22 cellular contexts compared by ENCODE assay signal in genomic region chr1:166017395-166017794, GRCh38.
DNase-seq lines count a peak whose midpoint lies in the region; ATAC-seq, FAIRE-seq and TF ChIP-seq lines count a peak whose summit lies in the region.
"Had no signal": no experiment of that assay in that cellular context is flagged by ENCODE, and none has a peak within 500 bp of the region (broad histone marks: within the 10 kb centered on the region; RNA-seq: fewer than 3 reads in every experiment).

No MANE protein-coding gene starts in this region.

- no peak overlapping the region for H3K4me3 Mint-ChIP-seq in activated CD8-positive, alpha-beta T cell treated with anti-CD3 and anti-CD28 coated beads for 36 hours
- H3K4me3 Mint-ChIP-seq in activated CD8-positive, alpha-beta T cell treated with anti-CD3 and anti-CD28 coated beads, Interleukin-2, amount 10 ng/mL, durations not matched to agents 7 days and 5 days, result no peak overlapping the region
- no peak overlapping the region for H3K4me3 Mint-ChIP-seq in endodermal cell
- no peak overlapping the region for H3K4me3 Mint-ChIP-seq in type B pancreatic cell
- H3K4me3 Mint-ChIP-seq: activated CD4-positive, alpha-beta T cell treated with anti-CD3 and anti-CD28 coated beads, Interleukin-2, amount 10 ng/mL, durations not matched to agents 24 days and 14 days; CD8-positive, alpha-beta memory T cell had no signal

- no peak overlapping the region for H3K4me2 ChIP-seq in Loucy (ENCODE audit: low read depth, low read length, poor library complexity, severe bottlenecking)

- H2AFZ ChIP-seq in Loucy (ENCODE audit: low read length), result no peak overlapping the region

- CTCF ChIA-PET in activated CD8-positive, alpha-beta T cell treated with anti-CD3 and anti-CD28 coated beads for 36 hours (lab: Charles Lee), result interaction anchor here (0.7 kb wide), 1 partner anchor 95 kb away, joined by 3 read pairs; no protein-coding TSS in a partner anchor
- CTCF ChIA-PET in activated CD8-positive, alpha-beta T cell treated with anti-CD3 and anti-CD28 coated beads, Interleukin-2, amount 10 ng/mL, durations not matched to agents 7 days and 5 days (lab: Charles Lee), result no interaction called here

- H4K20me1 ChIP-seq in Loucy (ENCODE audit: insufficient read depth, low read length, poor library complexity, severe bottlenecking), result no peaks in the 10 kb centered on the region

- H3K27me3 ChIP-seq in Loucy (ENCODE audit: insufficient read depth, low read length, poor library complexity, severe bottlenecking) (no peaks in the 10 kb centered on the region), endodermal cell (ENCODE audit: control insufficient read depth, insufficient read depth, low read length, poor library complexity, severe bottlenecking) (peaks cover 10% of the 10 kb centered on the region), esophagus squamous epithelium (no peaks in the 10 kb centered on the region), MG63 (no peaks in the 10 kb centered on the region)
- H3K27me3 ChIP-seq: colonic mucosa, sigmoid colon, vagina had no signal

- no peaks in the 10 kb centered on the region for H3K9me2 ChIP-seq in Loucy (replicated peaks; ENCODE audit: low read depth, low read length)

- H3K4me1 ChIP-seq in Loucy (ENCODE audit: insufficient read depth, low read length, poor library complexity, severe bottlenecking), result no peaks in the 10 kb centered on the region
- H3K4me1 ChIP-seq in endodermal cell (ENCODE audit: control insufficient read depth, insufficient read depth, low read length), result peaks cover 8% of the 10 kb centered on the region
- no peaks in the 10 kb centered on the region for H3K4me1 ChIP-seq in kidney (ENCODE audit: control insufficient read depth in 1 of 2, insufficient read depth in 1 of 2, low read depth in 1 of 2, low read length in 2 of 2)
- H3K4me1 ChIP-seq in esophagus squamous epithelium, result no peaks in the 10 kb centered on the region
- H3K4me1 ChIP-seq: colonic mucosa, sigmoid colon, vagina had no signal

- H3F3A ChIP-seq in Loucy (ENCODE audit: low read depth), result no peaks in the 10 kb centered on the region

- intact Hi-C loops in activated CD8-positive, alpha-beta T cell treated with anti-CD3 and anti-CD28 coated beads for 36 hours (cut with micrococcal nuclease), result no loop called here
- intact Hi-C loops in kidney (cut with DNase I), result no loop called here
- intact Hi-C loops in esophagus squamous epithelium (cut with DNase I), result no loop called here

- H3K36me3 ChIP-seq in Loucy (ENCODE audit: insufficient read depth, low read length) (no peaks in the 10 kb centered on the region), endodermal cell (ENCODE audit: control insufficient read depth, insufficient read depth, low read length) (no peaks in the 10 kb centered on the region), kidney (ENCODE audit: control insufficient read depth in 1 of 2, insufficient read depth in 2 of 2, low read length in 2 of 2) (no peaks in the 10 kb centered on the region), esophagus squamous epithelium (no peaks in the 10 kb centered on the region), MG63 (no peaks in the 10 kb centered on the region)
- H3K36me3 ChIP-seq: colonic mucosa, sigmoid colon, vagina had no signal

- H3K4me1 Mint-ChIP-seq in activated CD8-positive, alpha-beta T cell treated with anti-CD3 and anti-CD28 coated beads for 36 hours (ENCODE audit: low read depth), result no peaks in the 10 kb centered on the region
- H3K4me1 Mint-ChIP-seq in activated CD8-positive, alpha-beta T cell treated with anti-CD3 and anti-CD28 coated beads, Interleukin-2, amount 10 ng/mL, durations not matched to agents 7 days and 5 days (ENCODE audit: low read depth), result no peaks in the 10 kb centered on the region
- peaks cover 16% of the 10 kb centered on the region for H3K4me1 Mint-ChIP-seq in endodermal cell
- no peaks in the 10 kb centered on the region for H3K4me1 Mint-ChIP-seq in type B pancreatic cell (ENCODE audit: unreplicated experiment)
- H3K4me1 Mint-ChIP-seq: activated CD4-positive, alpha-beta T cell treated with anti-CD3 and anti-CD28 coated beads, Interleukin-2, amount 10 ng/mL, durations not matched to agents 24 days and 14 days; CD8-positive, alpha-beta memory T cell had no signal

- POLR2A ChIA-PET in activated CD8-positive, alpha-beta T cell treated with anti-CD3 and anti-CD28 coated beads for 36 hours (lab: Charles Lee), result no interaction called here
- POLR2A ChIA-PET in activated CD8-positive, alpha-beta T cell treated with anti-CD3 and anti-CD28 coated beads, Interleukin-2, amount 10 ng/mL, durations not matched to agents 7 days and 5 days (lab: Charles Lee), result no interaction called here

- peaks cover 3% of the 10 kb centered on the region for H3K9me3 Mint-ChIP-seq in activated CD8-positive, alpha-beta T cell treated with anti-CD3 and anti-CD28 coated beads for 36 hours
- no peaks in the 10 kb centered on the region for H3K9me3 Mint-ChIP-seq in activated CD8-positive, alpha-beta T cell treated with anti-CD3 and anti-CD28 coated beads, Interleukin-2, amount 10 ng/mL, durations not matched to agents 7 days and 5 days (ENCODE audit: insufficient read depth)
- H3K9me3 Mint-ChIP-seq in endodermal cell (no peaks in the 10 kb centered on the region), type B pancreatic cell (no peaks in the 10 kb centered on the region)
- H3K9me3 Mint-ChIP-seq: activated CD4-positive, alpha-beta T cell treated with anti-CD3 and anti-CD28 coated beads, Interleukin-2, amount 10 ng/mL, durations not matched to agents 24 days and 14 days had no signal

- peaks cover 6% of the 10 kb centered on the region for H3K27me3 Mint-ChIP-seq in activated CD8-positive, alpha-beta T cell treated with anti-CD3 and anti-CD28 coated beads for 36 hours
- peaks cover 8% of the 10 kb centered on the region for H3K27me3 Mint-ChIP-seq in activated CD8-positive, alpha-beta T cell treated with anti-CD3 and anti-CD28 coated beads, Interleukin-2, amount 10 ng/mL, durations not matched to agents 7 days and 5 days (ENCODE audit: low read depth)
- peaks cover 22% of the 10 kb centered on the region for H3K27me3 Mint-ChIP-seq in endodermal cell (ENCODE audit: insufficient read depth)
- H3K27me3 Mint-ChIP-seq in type B pancreatic cell, result peaks cover 23% of the 10 kb centered on the region

- peak; percentile 10 for DNase-seq in activated CD8-positive, alpha-beta T cell treated with anti-CD3 and anti-CD28 coated beads for 36 hours
- DNase-seq in activated CD8-positive, alpha-beta T cell treated with anti-CD3 and anti-CD28 coated beads, Interleukin-2, amount 10 ng/mL, durations not matched to agents 7 days and 5 days, result no peak
- DNase-seq in endodermal cell (peak; percentile 80), type B pancreatic cell (ENCODE audit: extremely low spot score, unreplicated experiment) (no peak), kidney (no peak), esophagus squamous epithelium (lab: John Stamatoyannopoulos, UW) (no peak), MG63 (no peak)
- DNase-seq: activated CD4-positive, alpha-beta T cell treated with anti-CD3 and anti-CD28 coated beads, Interleukin-2, amount 10 ng/mL, durations not matched to agents 24 days and 14 days; activated naive CD4-positive, alpha-beta T cell treated with anti-CD3 and anti-CD28 coated beads, Interleukin-2, amount 50 U/mL, for 16 hours; activated T-cell treated with anti-CD3 and anti-CD28 coated beads for 4 hours; CD8-positive, alpha-beta memory T cell; colonic mucosa; IMR-90; NCI-H1105 treated with DMSO at 0.1 percent for 48 hours; NCI-H345; occipital lobe; sigmoid colon; stimulated activated CD4-positive, alpha-beta T cell treated with anti-CD3 and anti-CD28 coated beads, Interleukin-2, amount 100 ng/mL, for 48 hours had no signal

- H3K9ac ChIP-seq in Loucy (ENCODE audit: low read depth, low read length, poor library complexity, severe bottlenecking) (no peak overlapping the region), endodermal cell (ENCODE audit: extremely low read depth, low read length, poor library complexity, severe bottlenecking) (no peak overlapping the region), kidney (ENCODE audit: low read length in 2 of 2) (no peak overlapping the region)

- no peak for TF ChIP-seq CTCF in activated CD8-positive, alpha-beta T cell treated with anti-CD3 and anti-CD28 coated beads for 36 hours (IDR thresholded peaks at IDR 0.05)
- TF ChIP-seq CTCF in Loucy (conservative IDR thresholded peaks at IDR 0.05; ENCODE audit: low read length) (peak; percentile 55), endodermal cell (conservative IDR thresholded peaks at IDR 0.05) (peak; percentile 88), type B pancreatic cell (conservative IDR thresholded peaks at IDR 0.05) (peak; percentile 36), kidney (IDR thresholded peaks at IDR 0.05; ENCODE audit: borderline replicate concordance, extremely low read depth, insufficient read depth) (no peak), esophagus squamous epithelium (IDR thresholded peaks at IDR 0.05) (no peak)

- H3K9me3 ChIP-seq in Loucy (ENCODE audit: insufficient read depth, low read depth, low read length) (no peaks in the 10 kb centered on the region), endodermal cell (ENCODE audit: control insufficient read depth, low read length) (no peaks in the 10 kb centered on the region), kidney (ENCODE audit: control insufficient read depth in 1 of 2, low read length in 2 of 2) (no peaks in the 10 kb centered on the region), esophagus squamous epithelium (no peaks in the 10 kb centered on the region), MG63 (no peaks in the 10 kb centered on the region)
- H3K9me3 ChIP-seq: colonic mucosa, sigmoid colon, vagina had no signal

- no peak overlapping the region for H3K27ac Mint-ChIP-seq in activated CD8-positive, alpha-beta T cell treated with anti-CD3 and anti-CD28 coated beads for 36 hours
- no peak overlapping the region for H3K27ac Mint-ChIP-seq in activated CD8-positive, alpha-beta T cell treated with anti-CD3 and anti-CD28 coated beads, Interleukin-2, amount 10 ng/mL, durations not matched to agents 7 days and 5 days
- no peak overlapping the region for H3K27ac Mint-ChIP-seq in endodermal cell
- no peak overlapping the region for H3K27ac Mint-ChIP-seq in type B pancreatic cell
- H3K27ac Mint-ChIP-seq: activated CD4-positive, alpha-beta T cell treated with anti-CD3 and anti-CD28 coated beads, Interleukin-2, amount 10 ng/mL, durations not matched to agents 24 days and 14 days; CD8-positive, alpha-beta memory T cell had no signal

- ATAC-seq in activated CD8-positive, alpha-beta T cell treated with anti-CD3 and anti-CD28 coated beads for 36 hours, result no peak
- no peak for ATAC-seq in activated CD8-positive, alpha-beta T cell treated with anti-CD3 and anti-CD28 coated beads, Interleukin-2, amount 10 ng/mL, durations not matched to agents 7 days and 5 days

- H3K27ac ChIP-seq in endodermal cell (ENCODE audit: low read depth, low read length) (no peak overlapping the region), kidney (ENCODE audit: low read depth in 2 of 2, low read length in 2 of 2) (no peak overlapping the region), esophagus squamous epithelium (no peak overlapping the region)
- H3K27ac ChIP-seq: colonic mucosa, epithelial cell of prostate, sigmoid colon, vagina had no signal

- no peaks in the 10 kb centered on the region for H3K79me2 ChIP-seq in Loucy (ENCODE audit: insufficient read depth, low read length)

- H3K4me3 ChIP-seq in Loucy (ENCODE audit: low read length, poor library complexity, severe bottlenecking) (no peak overlapping the region), endodermal cell (ENCODE audit: low read length) (no peak overlapping the region), kidney (ENCODE audit: low read length in 2 of 2) (no peak overlapping the region), esophagus squamous epithelium (no peak overlapping the region), MG63 (no peak overlapping the region)
- H3K4me3 ChIP-seq: colonic mucosa, sigmoid colon, vagina had no signal

- 54% methylated on average over 3 of the region's 3 CpGs; no CpG with 5 or more reads in 1 of the 2 experiments for whole genome bisulfite sequencing in endodermal cell (ENCODE audit: insufficient coverage in 1 of 2, insufficient read length in 1 of 2), 2 experiments
- WGBS in esophagus squamous epithelium, 2 donors, result 30 to 55% methylated on average over 3 of the region's 3 CpGs

- TF ChIP-seq POLR2A in esophagus squamous epithelium (IDR thresholded peaks at IDR 0.05), result no peak

- no peak for FAIRE-seq in kidney (lab: Jason Lieb, UNC)
- FAIRE-seq: GM18507 had no signal

- H3K36me3 Mint-ChIP-seq in activated CD8-positive, alpha-beta T cell treated with anti-CD3 and anti-CD28 coated beads for 36 hours (ENCODE audit: low read depth), result no peaks in the 10 kb centered on the region
- no peaks in the 10 kb centered on the region for H3K36me3 Mint-ChIP-seq in activated CD8-positive, alpha-beta T cell treated with anti-CD3 and anti-CD28 coated beads, Interleukin-2, amount 10 ng/mL, durations not matched to agents 7 days and 5 days (ENCODE audit: low read depth)
- no peaks in the 10 kb centered on the region for H3K36me3 Mint-ChIP-seq in endodermal cell (ENCODE audit: low read depth)
- H3K36me3 Mint-ChIP-seq in type B pancreatic cell, result no peaks in the 10 kb centered on the region

Comparison
In these comparisons a context has a peak if more than half of its experiments do, and no peak if none do; other contexts are left out.
1. DNase-seq: peak in activated CD8-positive, alpha-beta T cell treated with anti-CD3 and anti-CD28 coated beads for 36 hours (single experiment) and endodermal cell (single experiment); none in activated CD8-positive, alpha-beta T cell treated with anti-CD3 and anti-CD28 coated beads, Interleukin-2, amount 10 ng/mL, durations not matched to agents 7 days and 5 days (single experiment), type B pancreatic cell (single experiment), kidney (single experiment), esophagus squamous epithelium (single experiment) and MG63 (single experiment).
2. CTCF ChIP-seq: peak in Loucy (single experiment), endodermal cell (single experiment) and type B pancreatic cell (single experiment); none in activated CD8-positive, alpha-beta T cell treated with anti-CD3 and anti-CD28 coated beads for 36 hours (single experiment), kidney (single experiment) and esophagus squamous epithelium (0 of 6).